ENCODE assay signal across 8 cellular contexts in the genomic region with DNA sequence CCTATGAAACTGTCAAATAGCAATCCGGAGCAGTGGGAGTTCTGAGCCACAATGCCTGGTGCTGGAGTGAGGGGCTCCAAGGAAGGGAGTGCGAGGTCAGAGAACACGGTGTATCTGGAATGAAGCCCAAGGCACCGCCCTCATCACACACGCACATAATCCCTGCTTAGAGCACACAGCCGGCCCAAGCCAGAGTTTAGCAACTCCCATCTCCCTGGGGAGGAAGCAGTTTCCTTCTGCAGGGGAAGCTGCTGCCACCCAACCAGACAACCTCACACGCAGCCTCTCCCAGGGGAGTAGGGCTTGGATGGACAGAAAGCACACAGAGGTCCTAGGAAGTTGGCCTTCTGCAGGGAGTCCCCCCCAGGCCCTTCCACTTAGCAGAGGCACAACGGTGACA. TPM values are rescaled to one million over a fixed set of nuclear protein-coding genes. Genes with fewer than 3 reads are reported as not detected.
DNase-seq lines count a peak whose midpoint lies in the region; ATAC-seq and TF ChIP-seq lines count a peak whose summit lies in the region.
"Had no signal": no experiment of that assay in that cellular context is flagged by ENCODE, and none has a peak within 500 bp of the region (broad histone marks: within the 10 kb centered on the region; RNA-seq: fewer than 3 reads in every experiment).

No MANE protein-coding gene starts in this region.

- H3K27me3 Mint-ChIP-seq in activated naive CD8-positive, alpha-beta T cell: no peaks in the 10 kb centered on the region
- H3K27me3 Mint-ChIP-seq in activated T-helper 2 cell treated with anti-CD3 and anti-CD28 coated beads, Interferon-gamma antibody, Interleukin-2, Interleukin-4, amounts not matched to agents 10 μg/mL and 5 μg/mL and 100 μg/mL, durations not matched to agents 14 hours and 24 hours and 36 hours (ENCODE audit: low read depth): no peaks in the 10 kb centered on the region
- no peaks in the 10 kb centered on the region for H3K27me3 Mint-ChIP-seq in CD4-positive, alpha-beta memory T cell

- no peak overlapping the region for H3K4me3 ChIP-seq in iPS-15b (ENCODE audit: low read depth, low read length)
- peak overlapping the region; percentile 51 for H3K4me3 ChIP-seq in thoracic aorta
- H3K4me3 ChIP-seq in CD4-positive, alpha-beta memory T cell (ENCODE audit: low read length in 2 of 2): no peak overlapping the region

- CTCF ChIA-PET in CD4-positive, alpha-beta memory T cell (lab: Charles Lee; ENCODE audit: partially characterized antibody): no interaction called here

- no peaks in the 10 kb centered on the region for H3K9me3 ChIP-seq in iPS-15b (ENCODE audit: control insufficient read depth, insufficient read depth, low read length)
- H3K9me3 ChIP-seq in thoracic aorta: no peaks in the 10 kb centered on the region
- no peaks in the 10 kb centered on the region for H3K9me3 ChIP-seq in CD4-positive, alpha-beta memory T cell (ENCODE audit: control insufficient read depth in 1 of 2, low read length in 2 of 2)

- H3K9ac ChIP-seq in iPS-15b (ENCODE audit: low read depth, low read length): peak overlapping the region; percentile 1

- peak overlapping the region; percentile 42 for H3K4me3 Mint-ChIP-seq in activated naive CD8-positive, alpha-beta T cell
- H3K4me3 Mint-ChIP-seq in activated T-helper 2 cell treated with anti-CD3 and anti-CD28 coated beads, Interferon-gamma antibody, Interleukin-2, Interleukin-4, amounts not matched to agents 10 μg/mL and 5 μg/mL and 100 μg/mL, durations not matched to agents 14 hours and 24 hours and 36 hours (ENCODE audit: low read depth): no peak overlapping the region
- no peak overlapping the region for H3K4me3 Mint-ChIP-seq in CD4-positive, alpha-beta memory T cell

- peak overlapping the region; percentile 94 to 97 for H3K27ac ChIP-seq in thoracic aorta
- no peak overlapping the region for H3K27ac ChIP-seq in CD4-positive, alpha-beta memory T cell (ENCODE audit: low read depth, low read length)

- peak; percentile 21 for ATAC-seq in thoracic aorta (ENCODE audit: insufficient number of reproducible peaks, low FRiP score, low read depth)

- no peaks in the 10 kb centered on the region for H3K27me3 ChIP-seq in iPS-15b (ENCODE audit: control insufficient read depth, insufficient read depth, low read length)
- H3K27me3 ChIP-seq in thoracic aorta (replicated peaks; ENCODE audit: insufficient read depth): no peaks in the 10 kb centered on the region
- no peaks in the 10 kb centered on the region for H3K27me3 ChIP-seq in CD4-positive, alpha-beta memory T cell (ENCODE audit: insufficient read depth, low read length)

- DNase-seq in KBM-7 (peak; percentile 89), thoracic aorta (ENCODE audit: low spot score) (peak; percentile 70), A172 (ENCODE audit: low spot score) (no peak)
- DNase-seq in activated T-helper 2 cell treated with anti-CD3 and anti-CD28 coated beads, Interferon-gamma antibody, Interleukin-2, Interleukin-4, amounts not matched to agents 10 μg/mL and 5 μg/mL and 100 μg/mL, durations not matched to agents 14 hours and 24 hours and 36 hours (ENCODE audit: low spot score): no peak
- DNase-seq in CD4-positive, alpha-beta memory T cell: no peak
- DNase-seq: SHP77 treated with DMSO at 0.1 percent for 48 hours had no signal

- intact Hi-C loops in activated T-helper 2 cell treated with anti-CD3 and anti-CD28 coated beads, Interferon-gamma antibody, Interleukin-2, Interleukin-4, amounts not matched to agents 10 μg/mL and 5 μg/mL and 100 μg/mL, durations not matched to agents 14 hours and 24 hours and 36 hours (cut with micrococcal nuclease): no loop called here
- intact Hi-C loops in CD4-positive, alpha-beta memory T cell (cut with micrococcal nuclease): no loop called here

- H3K4me1 ChIP-seq in iPS-15b (ENCODE audit: control insufficient read depth, insufficient read depth, low read length): peaks cover 23% of the 10 kb centered on the region
- H3K4me1 ChIP-seq in thoracic aorta (ENCODE audit: control insufficient read depth in 1 of 2, low read depth in 2 of 2): peaks cover 75 to 97% of the 10 kb centered on the region in 2 donors
- H3K4me1 ChIP-seq in CD4-positive, alpha-beta memory T cell (ENCODE audit: insufficient read depth, low read length): peaks cover 16% of the 10 kb centered on the region

- no peaks in the 10 kb centered on the region for H3K9me3 Mint-ChIP-seq in activated naive CD8-positive, alpha-beta T cell (ENCODE audit: low read depth)
- H3K9me3 Mint-ChIP-seq in activated T-helper 2 cell treated with anti-CD3 and anti-CD28 coated beads, Interferon-gamma antibody, Interleukin-2, Interleukin-4, amounts not matched to agents 10 μg/mL and 5 μg/mL and 100 μg/mL, durations not matched to agents 14 hours and 24 hours and 36 hours: no peaks in the 10 kb centered on the region
- no peaks in the 10 kb centered on the region for H3K9me3 Mint-ChIP-seq in CD4-positive, alpha-beta memory T cell

- H3K4me1 Mint-ChIP-seq in activated naive CD8-positive, alpha-beta T cell (ENCODE audit: low read depth): peaks cover 95% of the 10 kb centered on the region
- H3K4me1 Mint-ChIP-seq in activated T-helper 2 cell treated with anti-CD3 and anti-CD28 coated beads, Interferon-gamma antibody, Interleukin-2, Interleukin-4, amounts not matched to agents 10 μg/mL and 5 μg/mL and 100 μg/mL, durations not matched to agents 14 hours and 24 hours and 36 hours (ENCODE audit: low read depth): peaks cover 16% of the 10 kb centered on the region
- peaks cover 13 to 80% (median 30%) of the 10 kb centered on the region in 4 donors for H3K4me1 Mint-ChIP-seq in CD4-positive, alpha-beta memory T cell

- H3K27ac Mint-ChIP-seq in activated naive CD8-positive, alpha-beta T cell: peak overlapping the region; percentile 92
- H3K27ac Mint-ChIP-seq in activated T-helper 2 cell treated with anti-CD3 and anti-CD28 coated beads, Interferon-gamma antibody, Interleukin-2, Interleukin-4, amounts not matched to agents 10 μg/mL and 5 μg/mL and 100 μg/mL, durations not matched to agents 14 hours and 24 hours and 36 hours: no peak overlapping the region
- H3K27ac Mint-ChIP-seq in CD4-positive, alpha-beta memory T cell: peak overlapping the region in 1 of 7 donors; percentile 35

- no peak for TF ChIP-seq CTCF in thoracic aorta (IDR thresholded peaks at IDR 0.05)

- in situ Hi-C loops in KBM-7 (cut with MboI; ENCODE audit: low pct_unique_long_range_greater_than_20kb, low sequenced_read_pairs): no loop called here

- POLR2A ChIA-PET in CD4-positive, alpha-beta memory T cell (lab: Charles Lee; ENCODE audit: partially characterized antibody): no interaction called here

- no peaks in the 10 kb centered on the region for H3K36me3 ChIP-seq in iPS-15b (ENCODE audit: control insufficient read depth, insufficient read depth, low read length)
- no peaks in the 10 kb centered on the region for H3K36me3 ChIP-seq in thoracic aorta
- H3K36me3 ChIP-seq in CD4-positive, alpha-beta memory T cell (ENCODE audit: insufficient read depth, low read length): no peaks in the 10 kb centered on the region

- H3K36me3 Mint-ChIP-seq in activated naive CD8-positive, alpha-beta T cell: peaks cover 2% of the 10 kb centered on the region
- H3K36me3 Mint-ChIP-seq in activated T-helper 2 cell treated with anti-CD3 and anti-CD28 coated beads, Interferon-gamma antibody, Interleukin-2, Interleukin-4, amounts not matched to agents 10 μg/mL and 5 μg/mL and 100 μg/mL, durations not matched to agents 14 hours and 24 hours and 36 hours (ENCODE audit: low read depth): no peaks in the 10 kb centered on the region
- H3K36me3 Mint-ChIP-seq in CD4-positive, alpha-beta memory T cell: peaks cover 0 to 4% of the 10 kb centered on the region in 2 donors

RNA-seq across cellular contexts. Expression of a gene that starts 31.3 kb away (rescaled TPM):
- total RNA-seq in thoracic aorta: 1,000 to 10,000 TPM; 1,201 to 1,291 TPM
- 133 and 134 TPM in 2 replicates for total RNA-seq in activated T-helper 2 cell treated with anti-CD3 and anti-CD28 coated beads, Interferon-gamma antibody, Interleukin-2, Interleukin-4, amounts not matched to agents 10 μg/mL and 5 μg/mL and 100 μg/mL, durations not matched to agents 14 hours and 24 hours and 36 hours
- 10 to 100 TPM; 70.8 to 75.1 TPM for total RNA-seq in CD4-positive, alpha-beta memory T cell
- 10 to 100 TPM; 33.6 to 63.3 TPM for polyA plus RNA-seq in CD4-positive, alpha-beta memory T cell
- 146 and 148 TPM in 2 replicates for total RNA-seq in A172 (2014; rRNA removed; shearing (Covaris generic))

Comparison
In these comparisons a context has a peak if more than half of its experiments do, and no peak if none do; other contexts are left out.
1. DNase-seq: peak in KBM-7 (single experiment) and thoracic aorta (single experiment); none in activated T-helper 2 cell treated with anti-CD3 and anti-CD28 coated beads, Interferon-gamma antibody, Interleukin-2, Interleukin-4, amounts not matched to agents 10 μg/mL and 5 μg/mL and 100 μg/mL, durations not matched to agents 14 hours and 24 hours and 36 hours (single experiment), CD4-positive, alpha-beta memory T cell (0 of 5) and A172 (single experiment).